ENCODE assay signal across 15 cellular contexts in genomic region chr13:41915096-41915495, GRCh38. TPM values are rescaled to one million over a fixed set of nuclear protein-coding genes. Genes with fewer than 3 reads are reported as not detected.
DNase-seq lines count a peak whose midpoint lies in the region; ATAC-seq and TF ChIP-seq lines count a peak whose summit lies in the region.
"Had no signal": no experiment of that assay in that cellular context is flagged by ENCODE, and none has a peak within 500 bp of the region (broad histone marks: within the 10 kb centered on the region; RNA-seq: fewer than 3 reads in every experiment).

No MANE protein-coding gene starts in this region.

- in situ Hi-C loops in HAP-1 (cut with MboI; ENCODE audit: low sequenced_read_pairs) = no loop called here

- intact Hi-C loops in tibial artery (cut with DNase I; ENCODE audit: low total_unique reads) = no loop called here

- H3K27me3 ChIP-seq in tibial artery (no peaks in the 10 kb centered on the region), HAP-1 (ENCODE audit: low read depth) (no peaks in the 10 kb centered on the region)

- no peaks in the 10 kb centered on the region for H3K27me3 Mint-ChIP-seq in stimulated activated naive CD8-positive, alpha-beta T cell treated with anti-CD3 and anti-CD28 coated beads, Interleukin-15, Interleukin-2, amounts not matched to agents 100 ng/mL and 50 ng/mL, for 24 hours
- no peaks in the 10 kb centered on the region for H3K27me3 Mint-ChIP-seq in stimulated activated naive CD8-positive, alpha-beta T cell treated with anti-CD3 and anti-CD28 coated beads, Interleukin-15, amount 100 ng/mL, for 72 hours
- no peaks in the 10 kb centered on the region for H3K27me3 Mint-ChIP-seq in immature natural killer cell (ENCODE audit: low read depth in 3 of 3)

- H3K36me3 Mint-ChIP-seq in stimulated activated naive CD8-positive, alpha-beta T cell treated with anti-CD3 and anti-CD28 coated beads, Interleukin-15, Interleukin-2, amounts not matched to agents 100 ng/mL and 50 ng/mL, for 24 hours (ENCODE audit: low read depth) = peaks cover 22% of the 10 kb centered on the region
- peaks cover 0 to 5% (median 4%) of the 10 kb centered on the region in 3 donors for H3K36me3 Mint-ChIP-seq in immature natural killer cell

- H3K9me3 ChIP-seq in SK-N-MC (ENCODE audit: low read depth, low read length) = no peaks in the 10 kb centered on the region
- no peaks in the 10 kb centered on the region for H3K9me3 ChIP-seq in tibial artery
- H3K9me3 ChIP-seq in HAP-1 = no peaks in the 10 kb centered on the region

- H3K9me3 Mint-ChIP-seq in stimulated activated naive CD8-positive, alpha-beta T cell treated with anti-CD3 and anti-CD28 coated beads, Interleukin-15, Interleukin-2, amounts not matched to agents 100 ng/mL and 50 ng/mL, for 24 hours = no peaks in the 10 kb centered on the region
- H3K9me3 Mint-ChIP-seq in stimulated activated naive CD8-positive, alpha-beta T cell treated with anti-CD3 and anti-CD28 coated beads, Interleukin-15, amount 100 ng/mL, for 72 hours = no peaks in the 10 kb centered on the region
- H3K9me3 Mint-ChIP-seq in immature natural killer cell = no peaks in the 10 kb centered on the region
- H3K9me3 Mint-ChIP-seq: nephron progenitor cell had no signal

- ATAC-seq in stimulated activated naive CD8-positive, alpha-beta T cell treated with anti-CD3 and anti-CD28 coated beads, Interleukin-15, amount 100 ng/mL, for 72 hours = no peak
- ATAC-seq: K562 had no signal

- TF ChIP-seq CTCF in foreskin fibroblast (IDR thresholded peaks at IDR 0.05; ENCODE audit: low read depth, low read length) = no peak
- TF ChIP-seq CTCF in tibial artery (IDR thresholded peaks at IDR 0.05) = no peak

- H3K4me1 ChIP-seq in tibial artery (peaks cover 0 to 41% (median 16%) of the 10 kb centered on the region in 4 donors), HAP-1 (peaks cover 25% of the 10 kb centered on the region)

- peak overlapping the region; percentile 90 for H3K27ac Mint-ChIP-seq in stimulated activated naive CD8-positive, alpha-beta T cell treated with anti-CD3 and anti-CD28 coated beads, Interleukin-15, Interleukin-2, amounts not matched to agents 100 ng/mL and 50 ng/mL, for 24 hours
- peak overlapping the region in 1 of 2 donors; percentile 100 for H3K27ac Mint-ChIP-seq in stimulated activated naive CD8-positive, alpha-beta T cell treated with anti-CD3 and anti-CD28 coated beads, Interleukin-15, amount 100 ng/mL, for 72 hours
- no peak overlapping the region for H3K27ac Mint-ChIP-seq in immature natural killer cell
- H3K27ac Mint-ChIP-seq: nephron progenitor cell had no signal

- no peak overlapping the region for H3K9ac ChIP-seq in SK-N-MC (ENCODE audit: insufficient read length)

- peaks cover 60% of the 10 kb centered on the region for H3K4me1 Mint-ChIP-seq in stimulated activated naive CD8-positive, alpha-beta T cell treated with anti-CD3 and anti-CD28 coated beads, Interleukin-15, Interleukin-2, amounts not matched to agents 100 ng/mL and 50 ng/mL, for 24 hours (ENCODE audit: low read depth)
- peaks cover 61% of the 10 kb centered on the region for H3K4me1 Mint-ChIP-seq in stimulated activated naive CD8-positive, alpha-beta T cell treated with anti-CD3 and anti-CD28 coated beads, Interleukin-15, amount 100 ng/mL, for 72 hours
- peaks cover 30 to 45% of the 10 kb centered on the region in 2 donors for H3K4me1 Mint-ChIP-seq in immature natural killer cell

- DNase-seq in stimulated activated naive CD8-positive, alpha-beta T cell treated with anti-CD3 and anti-CD28 coated beads, Interleukin-15, amount 100 ng/mL, for 72 hours = no peak
- DNase-seq in SK-N-MC (ENCODE audit: low read depth, low spot score) = peak; percentile 75
- DNase-seq in foreskin fibroblast = peak; percentile 41 to 78
- no peak for DNase-seq in tibial artery
- DNase-seq in inferior parietal cortex (ENCODE audit: extremely low spot score) = no peak
- no peak for DNase-seq in HAP-1 (ENCODE audit: low spot score in 2 of 2)
- DNase-seq in immature natural killer cell = no peak
- DNase-seq: activated CD4-positive, CD25-positive, alpha-beta regulatory T cell treated with anti-CD3 and anti-CD28 coated beads, Interleukin-2, amount 50 U/mL, for 72 hours; nephron progenitor cell; NK-92 treated with Interleukin-12 subunit alpha and Interleukin-12 subunit beta, amount 100 ng/mL, for 24 hours; SHP77 had no signal

- H3K27ac ChIP-seq in SK-N-MC (peak overlapping the region; percentile 85), tibial artery (no peak overlapping the region)
- H3K27ac ChIP-seq: HL-60 had no signal

- no peak overlapping the region for H3K4me3 Mint-ChIP-seq in stimulated activated naive CD8-positive, alpha-beta T cell treated with anti-CD3 and anti-CD28 coated beads, Interleukin-15, Interleukin-2, amounts not matched to agents 100 ng/mL and 50 ng/mL, for 24 hours
- peak overlapping the region in 1 of 2 donors; percentile 35 for H3K4me3 Mint-ChIP-seq in stimulated activated naive CD8-positive, alpha-beta T cell treated with anti-CD3 and anti-CD28 coated beads, Interleukin-15, amount 100 ng/mL, for 72 hours
- no peak overlapping the region for H3K4me3 Mint-ChIP-seq in immature natural killer cell
- H3K4me3 Mint-ChIP-seq: nephron progenitor cell had no signal

- H3K36me3 ChIP-seq in SK-N-MC (ENCODE audit: insufficient read depth, low read length) (no peaks in the 10 kb centered on the region; the same call in 1 of the 2 replicates), tibial artery (no peaks in the 10 kb centered on the region), HAP-1 (replicated peaks) (no peaks in the 10 kb centered on the region)

- H3K4me3 ChIP-seq in SK-N-MC = peak overlapping the region; percentile 20; the same call in 1 of the 2 replicates
- H3K4me3 ChIP-seq in foreskin fibroblast (ENCODE audit: low read depth in 1 of 2, low read length in 2 of 2) = no peak overlapping the region
- H3K4me3 ChIP-seq in tibial artery = no peak overlapping the region
- H3K4me3 ChIP-seq in HAP-1 = no peak overlapping the region
- H3K4me3 ChIP-seq: K562, lung had no signal

RNA-seq across cellular contexts. Expression of gene VWA8, which starts 45.8 kb away (rescaled TPM):
- 1 to 10 TPM; 3.0 to 4.9 (median 3.2) TPM for polyA plus RNA-seq in immature natural killer cell

Comparison
In these comparisons a context has a peak if more than half of its experiments do, and no peak if none do; other contexts are left out.
1. DNase-seq: peak in SK-N-MC (single experiment) and foreskin fibroblast (2 of 2); none in stimulated activated naive CD8-positive, alpha-beta T cell treated with anti-CD3 and anti-CD28 coated beads, Interleukin-15, amount 100 ng/mL, for 72 hours (0 of 2), tibial artery (0 of 2), inferior parietal cortex (single experiment), HAP-1 (0 of 2) and immature natural killer cell (0 of 3).